13 cellular contexts compared by ENCODE assay signal in the genomic region with DNA sequence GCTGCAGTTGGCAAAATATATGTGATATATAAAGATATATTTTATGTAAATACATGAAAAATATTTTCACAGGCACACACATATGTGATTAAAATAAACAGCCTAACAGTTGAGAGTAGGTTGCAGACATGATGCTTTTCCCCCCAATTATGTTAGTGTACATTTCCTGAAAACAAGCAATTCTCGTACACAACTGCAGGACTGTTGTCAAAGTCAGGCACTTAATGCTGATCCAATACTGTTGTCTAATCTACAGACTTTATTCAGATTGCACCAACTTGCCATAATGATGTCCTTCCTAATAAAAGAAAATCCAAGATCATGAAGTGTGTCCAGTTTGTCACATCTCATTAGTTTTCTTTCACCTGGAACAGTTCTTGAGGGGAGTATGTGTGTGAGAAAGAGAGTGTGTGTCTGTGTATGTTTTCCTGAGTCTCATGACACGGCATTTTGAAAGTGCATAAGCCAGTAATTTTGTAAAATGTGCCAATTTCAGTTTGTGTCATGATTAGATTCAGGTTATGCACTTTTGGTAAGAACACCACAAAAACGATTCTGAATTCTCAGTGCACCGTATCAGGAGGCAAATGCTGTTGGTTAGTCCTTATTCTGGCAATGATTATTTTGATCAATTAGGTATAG. TPM values are rescaled to one million over a fixed set of nuclear protein-coding genes. Genes with fewer than 3 reads are reported as not detected.
A peak's percentile ranks its signal among the peaks of the same experiment; 100 is the strongest.
DNase-seq lines count a peak whose midpoint lies in the region; ATAC-seq lines count a peak whose summit lies in the region.
"Had no signal": no experiment of that assay in that cellular context is flagged by ENCODE, and none has a peak within 500 bp of the region (broad histone marks: within the 10 kb centered on the region; RNA-seq: fewer than 3 reads in every experiment).

No MANE protein-coding gene starts in this region.

- peaks cover 14% of the 10 kb centered on the region for H3K27me3 Mint-ChIP-seq in activated naive CD4-positive, alpha-beta T cell treated with anti-CD3 and anti-CD28 coated beads for 36 hours (ENCODE audit: low read depth)
- no peaks in the 10 kb centered on the region for H3K27me3 Mint-ChIP-seq in stimulated activated memory B cell treated with anti-CD40 and anti-IgM and Interleukin-4, amounts not matched to agents 10 μg/mL and 1 μg/mL and 100 μg/mL, for 72 hours

- H3K9me3 Mint-ChIP-seq in activated naive CD4-positive, alpha-beta T cell treated with anti-CD3 and anti-CD28 coated beads for 36 hours, result no peaks in the 10 kb centered on the region
- H3K9me3 Mint-ChIP-seq in stimulated activated memory B cell treated with anti-CD40 and anti-IgM and Interleukin-4, amounts not matched to agents 10 μg/mL and 1 μg/mL and 100 μg/mL, for 72 hours, result no peaks in the 10 kb centered on the region

- H3K4me1 Mint-ChIP-seq in activated naive CD4-positive, alpha-beta T cell treated with anti-CD3 and anti-CD28 coated beads for 36 hours (ENCODE audit: low read depth), result peaks cover 10% of the 10 kb centered on the region
- peaks cover 27% of the 10 kb centered on the region for H3K4me1 Mint-ChIP-seq in stimulated activated memory B cell treated with anti-CD40 and anti-IgM and Interleukin-4, amounts not matched to agents 10 μg/mL and 1 μg/mL and 100 μg/mL, for 72 hours

- no peaks in the 10 kb centered on the region for H3K36me3 Mint-ChIP-seq in activated naive CD4-positive, alpha-beta T cell treated with anti-CD3 and anti-CD28 coated beads for 36 hours (ENCODE audit: low read depth)
- no peaks in the 10 kb centered on the region for H3K36me3 Mint-ChIP-seq in stimulated activated memory B cell treated with anti-CD40 and anti-IgM and Interleukin-4, amounts not matched to agents 10 μg/mL and 1 μg/mL and 100 μg/mL, for 72 hours

- peak; percentile 10 for DNase-seq in activated naive CD4-positive, alpha-beta T cell treated with anti-CD3 and anti-CD28 coated beads for 36 hours
- DNase-seq in activated naive CD4-positive, alpha-beta T cell (lab: John Stamatoyannopoulos, UW), result no peak
- DNase-seq in AG08395 (ENCODE audit: low spot score), result no peak
- DNase-seq in stimulated activated CD4-positive, alpha-beta T cell treated with anti-CD3 and anti-CD28 coated beads, Interleukin-2, amount 100 ng/mL, for 48 hours, result no peak
- no peak for DNase-seq in activated effector memory CD4-positive, alpha-beta T cell treated with Interleukin-2 at 50 U/mL for 16 hours
- DNase-seq: cortex of kidney, GDM1, PC-3, right lobe of liver, uterus had no signal

- no peak overlapping the region for H3K27ac Mint-ChIP-seq in activated naive CD4-positive, alpha-beta T cell treated with anti-CD3 and anti-CD28 coated beads for 36 hours
- no peak overlapping the region for H3K27ac Mint-ChIP-seq in stimulated activated memory B cell treated with anti-CD40 and anti-IgM and Interleukin-4, amounts not matched to agents 10 μg/mL and 1 μg/mL and 100 μg/mL, for 72 hours

- no peak overlapping the region for H3K4me3 Mint-ChIP-seq in activated naive CD4-positive, alpha-beta T cell treated with anti-CD3 and anti-CD28 coated beads for 36 hours
- H3K4me3 Mint-ChIP-seq in stimulated activated memory B cell treated with anti-CD40 and anti-IgM and Interleukin-4, amounts not matched to agents 10 μg/mL and 1 μg/mL and 100 μg/mL, for 72 hours, result no peak overlapping the region

- CTCF ChIA-PET in activated naive CD4-positive, alpha-beta T cell treated with anti-CD3 and anti-CD28 coated beads for 36 hours (lab: Charles Lee), result no interaction called here

- intact Hi-C loops in activated naive CD4-positive, alpha-beta T cell treated with anti-CD3 and anti-CD28 coated beads for 36 hours (cut with micrococcal nuclease), result loop anchor here (1.0 to 2.0 kb wide), 4 partner anchors 17 to 76 kb away; a partner anchor contains a TSS

- peak; percentile 90 for ATAC-seq in GM21576 (IDR thresholded peaks at IDR 0.05; ENCODE audit: unreplicated experiment)
- peak; percentile 96 for ATAC-seq in HG03108 (IDR thresholded peaks at IDR 0.05; ENCODE audit: unreplicated experiment)
- ATAC-seq in stimulated activated memory B cell treated with anti-CD40 and anti-IgM and Interleukin-4, amounts not matched to agents 10 μg/mL and 1 μg/mL and 100 μg/mL, for 72 hours, result peak; percentile 41
- ATAC-seq: PC-3, right lobe of liver had no signal

RNA-seq across cellular contexts. Expression of a gene that starts 16.5 kb away (rescaled TPM):
- 10 to 100 TPM; 40.5 to 41.2 TPM for total RNA-seq in activated naive CD4-positive, alpha-beta T cell treated with anti-CD3 and anti-CD28 coated beads for 36 hours

Comparison
In these comparisons a context has a peak if more than half of its experiments do, and no peak if none do; other contexts are left out.
1. ATAC-seq: peak in every context shown above with its lines; median percentile 96 in HG03108; 90 in GM21576; 41 in stimulated activated memory B cell treated with anti-CD40 and anti-IgM and Interleukin-4, amounts not matched to agents 10 μg/mL and 1 μg/mL and 100 μg/mL, for 72 hours.